8 cellular contexts compared by ENCODE assay signal in genomic region chr12:105107176-105107496, GRCh38. TPM values are rescaled to one million over a fixed set of nuclear protein-coding genes. Genes with fewer than 3 reads are reported as not detected.
DNase-seq lines count a peak whose midpoint lies in the region; ATAC-seq and TF ChIP-seq lines count a peak whose summit lies in the region.

No MANE protein-coding gene starts in this region.

- TF ChIP-seq CTCF in coronary artery (IDR thresholded peaks at IDR 0.05) (no peak), uterus (IDR thresholded peaks at IDR 0.05) (no peak)

- peak overlapping the region; percentile 92 to 96 for H3K27ac ChIP-seq in coronary artery
- H3K27ac ChIP-seq in mesodermal cell (ENCODE audit: low read depth, low read length, severe bottlenecking): peak overlapping the region; percentile 90
- peak overlapping the region; percentile 92 for H3K27ac ChIP-seq in uterus

- H3K9me3 ChIP-seq in mesodermal cell (ENCODE audit: control insufficient read depth, low read length) (no peaks in the 10 kb centered on the region), uterus (no peaks in the 10 kb centered on the region)

- H3K36me3 Mint-ChIP-seq in activated naive CD4-positive, alpha-beta T cell treated with anti-CD3 and anti-CD28 coated beads, Interleukin-2, amount 50 U/mL, for 24 hours: peaks cover 5% of the 10 kb centered on the region

- no peak for TF ChIP-seq POLR2A in uterus (IDR thresholded peaks at IDR 0.05)
- no peak for TF ChIP-seq POLR2A in erythroblast (IDR thresholded peaks at IDR 0.05; ENCODE audit: low read length)

- H3K4me3 Mint-ChIP-seq in activated naive CD4-positive, alpha-beta T cell treated with anti-CD3 and anti-CD28 coated beads, Interleukin-2, amount 50 U/mL, for 24 hours: peak overlapping the region; percentile 98

- peak; percentile 14 for ATAC-seq in HG02840 (IDR thresholded peaks at IDR 0.05; ENCODE audit: low FRiP score, unreplicated experiment)

- H3K4me1 ChIP-seq in mesodermal cell (ENCODE audit: control insufficient read depth, insufficient read depth, low read length, poor library complexity, severe bottlenecking) (no peaks in the 10 kb centered on the region), uterus (no peaks in the 10 kb centered on the region)

- DNase-seq in activated naive CD4-positive, alpha-beta T cell (lab: John Stamatoyannopoulos, UW): no peak
- peak; percentile 46 for DNase-seq in NCI-H748 treated with DMSO at 0.1 percent for 48 hours (lab: John Stamatoyannopoulos, UW)
- no peak for DNase-seq in coronary artery (ENCODE audit: low spot score)
- no peak for DNase-seq in uterus
- no peak for DNase-seq in erythroblast (lab: John Stamatoyannopoulos, UW)

- H3K4me3 ChIP-seq in coronary artery (peak overlapping the region; percentile 91), mesodermal cell (ENCODE audit: extremely low read depth, insufficient read depth, low read length, poor library complexity, severe bottlenecking) (peak overlapping the region; percentile 78), uterus (peak overlapping the region; percentile 63 to 77)

- H3K27ac Mint-ChIP-seq in activated naive CD4-positive, alpha-beta T cell treated with anti-CD3 and anti-CD28 coated beads, Interleukin-2, amount 50 U/mL, for 24 hours: peak overlapping the region; percentile 83

- H3K27me3 Mint-ChIP-seq in activated naive CD4-positive, alpha-beta T cell treated with anti-CD3 and anti-CD28 coated beads, Interleukin-2, amount 50 U/mL, for 24 hours: peaks cover 14% of the 10 kb centered on the region

- peaks cover 39% of the 10 kb centered on the region for H3K4me1 Mint-ChIP-seq in activated naive CD4-positive, alpha-beta T cell treated with anti-CD3 and anti-CD28 coated beads, Interleukin-2, amount 50 U/mL, for 24 hours

- intact Hi-C loops in uterus (cut with DNase I; ENCODE audit: low total_unique reads): no loop called here

- 0% methylated on average over 4 of the region's 15 CpGs; no CpG with 5 or more reads in 1 of the 2 experiments for WGBS in mesodermal cell (ENCODE audit: insufficient coverage in 2 of 2), 2 experiments

- H3K9me3 Mint-ChIP-seq in activated naive CD4-positive, alpha-beta T cell treated with anti-CD3 and anti-CD28 coated beads, Interleukin-2, amount 50 U/mL, for 24 hours: no peaks in the 10 kb centered on the region

- no peaks in the 10 kb centered on the region for H3K27me3 ChIP-seq in uterus

- H3K36me3 ChIP-seq in mesodermal cell (ENCODE audit: control insufficient read depth, insufficient read depth, low read length): peaks cover 7% of the 10 kb centered on the region
- no peaks in the 10 kb centered on the region for H3K36me3 ChIP-seq in uterus

RNA-seq across cellular contexts. Expression of gene WASHC4, which starts 0.4 kb away (rescaled TPM):
- 40.6 TPM for polyA plus RNA-seq in mesodermal cell (2013, experiment 1 of 2)
- polyA plus RNA-seq in mesodermal cell (2013, experiment 2 of 2): 43.9 TPM
- total RNA-seq in uterus: 100 to 1,000 TPM in 1 of 4 donors, 10 to 100 TPM in 3; 44.1 to 162 (median 59.9) TPM

RNA-seq across cellular contexts. Expression of gene ALDH1L2, which starts 22.9 kb away (rescaled TPM):
- 4.1 TPM for polyA plus RNA-seq in mesodermal cell (2013, experiment 1 of 2)
- polyA plus RNA-seq in mesodermal cell (2013, experiment 2 of 2): 4.5 TPM
- total RNA-seq in uterus: 10 to 100 TPM in 1 of 4 donors, 1 to 10 TPM in 2, under 1 TPM in 1; 0.77 to 21.4 (median 3.0) TPM
